ENCODE assay signal across 8 cellular contexts in genomic region chr6:63572733-63573139, GRCh38. TPM values are rescaled to one million over a fixed set of nuclear protein-coding genes. Genes with fewer than 3 reads are reported as not detected.
DNase-seq lines count a peak whose midpoint lies in the region; ATAC-seq, FAIRE-seq and TF ChIP-seq lines count a peak whose summit lies in the region.

No MANE protein-coding gene starts in this region.

- H3K79me2 ChIP-seq in GM23338 (replicated peaks; ENCODE audit: insufficient read depth) = peaks cover 50% of the 10 kb centered on the region
- peaks cover 47% of the 10 kb centered on the region for H3K79me2 ChIP-seq in SU-DHL-6 (ENCODE audit: insufficient read depth, low read length)

- H3K36me3 ChIP-seq in ES-I3 (ENCODE audit: insufficient read depth, low read length) (peaks cover 10% of the 10 kb centered on the region), GM23338 (ENCODE audit: insufficient read depth) (peaks cover 20% of the 10 kb centered on the region; the same call in 1 of the 2 replicates), SU-DHL-6 (ENCODE audit: low read length) (peaks cover 13% of the 10 kb centered on the region), pancreas (peaks cover 5 to 17% (median 6%) of the 10 kb centered on the region in 3 donors)

- H3K27ac Mint-ChIP-seq in GM23338 = peak overlapping the region; percentile 99

- H3K27ac ChIP-seq in GM23338 (ENCODE audit: low read depth) (peak overlapping the region; percentile 91), SU-DHL-6 (ENCODE audit: low read depth, low read length) (peak overlapping the region; percentile 85), pancreas (peak overlapping the region; percentile 100)

- no peak for TF ChIP-seq CTCF in GM23338 (conservative IDR thresholded peaks at IDR 0.05; ENCODE audit: low read depth in 2 of 2)
- TF ChIP-seq CTCF in SU-DHL-6 (IDR thresholded peaks at IDR 0.05; ENCODE audit: insufficient read depth, low read length, poor library complexity, severe bottlenecking) = no peak
- TF ChIP-seq CTCF in fibroblast of villous mesenchyme (IDR thresholded peaks at IDR 0.05; ENCODE audit: insufficient read depth, low read depth, low read length) = no peak
- no peak for TF ChIP-seq CTCF in pancreas (IDR thresholded peaks at IDR 0.05)

- H2AFZ ChIP-seq in GM23338 (no peak overlapping the region), SU-DHL-6 (ENCODE audit: low read depth, low read length, severe bottlenecking) (no peak overlapping the region)

- H3K4me2 ChIP-seq in GM23338 (peak overlapping the region; percentile 87), SU-DHL-6 (ENCODE audit: low read depth, low read length, poor library complexity, severe bottlenecking) (peak overlapping the region; percentile 86)

- 0 out of 2 replicates have a peak, but pooled peaks cover 4% of the 10 kb centered on the region for H3F3A ChIP-seq in GM23338 (replicated peaks; ENCODE audit: low read depth)
- H3F3A ChIP-seq in SU-DHL-6 (ENCODE audit: insufficient read depth) = peaks cover 8% of the 10 kb centered on the region; the same call in 1 of the 2 replicates

- H3K9me2 ChIP-seq in GM23338 (ENCODE audit: insufficient read depth) (no peaks in the 10 kb centered on the region), SU-DHL-6 (replicated peaks; ENCODE audit: insufficient read depth, low read length) (no peaks in the 10 kb centered on the region)

- no peak for FAIRE-seq in pancreas (lab: Jason Lieb, UNC)

- H3K27me3 Mint-ChIP-seq in GM23338 (ENCODE audit: insufficient read depth, low read depth, poor library complexity) = peaks cover 10% of the 10 kb centered on the region

- H4K20me1 ChIP-seq in GM23338 (replicated peaks; ENCODE audit: insufficient read depth) = peaks cover 27% of the 10 kb centered on the region
- H4K20me1 ChIP-seq in SU-DHL-6 (ENCODE audit: low read depth, low read length) = peaks cover 29% of the 10 kb centered on the region

- DNase-seq in GM23338 (ENCODE audit: low spot score) (no peak), fibroblast of villous mesenchyme (ENCODE audit: low read depth) (no peak), pancreas (peak in 1 of 6 donors; percentile 83), NCI-H1930 (lab: John Stamatoyannopoulos, UW) (no peak)
- no peak for DNase-seq in stimulated activated naive CD4-positive, alpha-beta T cell treated with Interleukin-2 at 50 U/mL for 16 hours (lab: John Stamatoyannopoulos, UW)

- H3K9ac ChIP-seq in ES-I3 (ENCODE audit: low read depth, low read length) = peak overlapping the region; percentile 83
- peak overlapping the region; percentile 99 for H3K9ac ChIP-seq in SU-DHL-6 (ENCODE audit: low read length)

- H3K36me3 Mint-ChIP-seq in GM23338 (ENCODE audit: low read depth) = peaks cover 35% of the 10 kb centered on the region

- intact Hi-C loops in pancreas (cut with DNase I) = loop anchor here in 1 of 3 donors (5.0 to 10.0 kb wide), 2 partner anchors 48 to 115 kb away; no protein-coding TSS in a partner anchor

- peak overlapping the region; percentile 97 for H3K4me3 Mint-ChIP-seq in GM23338

- H3K4me3 ChIP-seq in GM23338 = peak overlapping the region; percentile 68
- peak overlapping the region; percentile 94 for H3K4me3 ChIP-seq in SU-DHL-6 (ENCODE audit: insufficient read depth, low read length, poor library complexity, severe bottlenecking)
- peak overlapping the region; percentile 96 for H3K4me3 ChIP-seq in fibroblast of villous mesenchyme (ENCODE audit: low read depth, low read length)
- H3K4me3 ChIP-seq in pancreas = peak overlapping the region; percentile 77 to 98 (median 86)

- 0% methylated on average over 38 to 51 of the region's 51 CpGs for WGBS in pancreas, 2 donors

- no peaks in the 10 kb centered on the region for H3K9me3 ChIP-seq in ES-I3 (ENCODE audit: control insufficient read depth, insufficient read depth, low read length)
- H3K9me3 ChIP-seq in SU-DHL-6 (ENCODE audit: insufficient read depth, low read length) = no peaks in the 10 kb centered on the region
- H3K9me3 ChIP-seq in pancreas = no peaks in the 10 kb centered on the region

- H3K4me1 Mint-ChIP-seq in GM23338 = peaks cover 16% of the 10 kb centered on the region

- peaks cover 4% of the 10 kb centered on the region for H3K9me3 Mint-ChIP-seq in GM23338

- no peaks in the 10 kb centered on the region; the same call in 1 of the 2 replicates for H3K4me1 ChIP-seq in ES-I3 (ENCODE audit: insufficient read depth, low read length)
- H3K4me1 ChIP-seq in GM23338 (ENCODE audit: insufficient read depth) = peaks cover 13% of the 10 kb centered on the region
- peaks cover 28 to 34% (median 32%) of the 10 kb centered on the region in 3 donors for H3K4me1 ChIP-seq in pancreas

- no peaks in the 10 kb centered on the region for H3K27me3 ChIP-seq in GM23338 (ENCODE audit: insufficient read depth)
- no peaks in the 10 kb centered on the region for H3K27me3 ChIP-seq in SU-DHL-6 (ENCODE audit: low read length)
- H3K27me3 ChIP-seq in pancreas = no peaks in the 10 kb centered on the region

- ATAC-seq in GM23338 (peak; percentile 1), pancreas (peak; percentile 0 to 7 (median 2)), GM18868 (IDR thresholded peaks at IDR 0.05; ENCODE audit: unreplicated experiment) (no peak)

TF ChIP-seq in GM23338, 12 proteins besides CTCF, POLR2A, EP300 and RAD21 (continues in another document):
- TF ChIP-seq CREB1 (CRISPR knock-in tag; IDR thresholded peaks at IDR 0.05; ENCODE audit: low read depth) (no peak), ZNF331 (CRISPR knock-in tag; IDR thresholded peaks at IDR 0.05; ENCODE audit: low read depth) (no peak), EZH2 (IDR thresholded peaks at IDR 0.05; ENCODE audit: low read depth, unreplicated experiment) (no peak), EZH2phosphoT487 (IDR thresholded peaks at IDR 0.05; ENCODE audit: unreplicated experiment) (no peak), ZNF462 (CRISPR knock-in tag; IDR thresholded peaks at IDR 0.05) (no peak), ZNF114 (CRISPR knock-in tag; IDR thresholded peaks at IDR 0.05) (no peak)

RNA-seq across cellular contexts. Expression of gene PTP4A1, which starts 0.5 kb away (rescaled TPM):
- 96.9 and 99.0 TPM in 2 replicates for total RNA-seq in GM23338 (2014; rRNA removed; shearing (Covaris generic))
- polyA plus RNA-seq in GM23338 (2016; fragmentation: Nextera tagmentation; extraction: Ambion mirVana) = 88.6 and 102 TPM in 2 replicates
- 24.8 and 43.6 TPM in 2 replicates for total RNA-seq in fibroblast of villous mesenchyme
- 10 to 100 TPM; 24.8 to 77.8 (median 40.7) TPM for total RNA-seq in pancreas
- polyA plus RNA-seq in pancreas = 10 to 100 TPM in 1 of 2 donors, 1 to 10 TPM in 1; 5.4 to 13.7 TPM
